ENCODE assay signal across 1 cellular context in genomic region chr11:71305451-71306125, GRCh38.
TF ChIP-seq lines count a peak whose summit lies in the region.

No MANE protein-coding gene starts in this region.

TF ChIP-seq in GM23338, 12 proteins besides CTCF, POLR2A, EP300 and RAD21 (continued from another document):
- no peak for TF ChIP-seq ZNF331 (CRISPR knock-in tag; IDR thresholded peaks at IDR 0.05; ENCODE audit: low read depth)
- no peak for TF ChIP-seq JUNB (IDR thresholded peaks at IDR 0.05; ENCODE audit: unreplicated experiment)
- TF ChIP-seq CREB1 (CRISPR knock-in tag; IDR thresholded peaks at IDR 0.05; ENCODE audit: low read depth) = no peak
- no peak for TF ChIP-seq ETS1 (IDR thresholded peaks at IDR 0.05)
- no peak for TF ChIP-seq EZH2 (IDR thresholded peaks at IDR 0.05; ENCODE audit: low read depth, unreplicated experiment)
- no peak for TF ChIP-seq POLR2AphosphoS5 (IDR thresholded peaks at IDR 0.05; ENCODE audit: low read depth)
- TF ChIP-seq REST (IDR thresholded peaks at IDR 0.05; ENCODE audit: unreplicated experiment) = no peak
- TF ChIP-seq NANOG (IDR thresholded peaks at IDR 0.05; ENCODE audit: borderline replicate concordance) = no peak
